Comparison of ENCODE assay signal across 10 cellular contexts in genomic region chr1:213622365-213623087, GRCh38.
DNase-seq lines count a peak whose midpoint lies in the region; ATAC-seq and TF ChIP-seq lines count a peak whose summit lies in the region.
"Had no signal": no experiment of that assay in that cellular context is flagged by ENCODE, and none has a peak within 500 bp of the region (broad histone marks: within the 10 kb centered on the region; RNA-seq: fewer than 3 reads in every experiment).

No MANE protein-coding gene starts in this region.

- H3K27ac Mint-ChIP-seq in activated naive CD8-positive, alpha-beta T cell treated with anti-CD3 and anti-CD28 coated beads, Interleukin-2, amount 50 U/mL, for 24 hours, result peak overlapping the region; percentile 30
- H3K27ac Mint-ChIP-seq: stimulated activated naive CD8-positive, alpha-beta T cell treated with anti-CD3 and anti-CD28 coated beads, Interleukin-15, Interleukin-2, amounts not matched to agents 100 ng/mL and 50 ng/mL, for 24 hours had no signal

- no peaks in the 10 kb centered on the region for H4K20me1 ChIP-seq in hepatocyte (ENCODE audit: insufficient read depth, poor library complexity, severe bottlenecking)

- 78% methylated on average over 19 of the region's 19 CpGs for WGBS in hepatocyte (ENCODE audit: low lambda C conversion rate, missing lambda C conversion rate)
- WGBS in adrenal gland, 4 donors, result 65 to 74% (median 71%) methylated on average over 14 to 19 of the region's 19 CpGs

- peak; percentile 34 for DNase-seq in GM13976 (ENCODE audit: low spot score)
- peak; percentile 6 for DNase-seq in activated naive CD8-positive, alpha-beta T cell treated with anti-CD3 and anti-CD28 coated beads, Interleukin-2, amount 50 U/mL, for 24 hours
- DNase-seq in left colon, result no peak
- DNase-seq in hepatocyte (ENCODE audit: low spot score), result no peak
- no peak for DNase-seq in DMS 273 treated with DMSO at 0.1 percent for 48 hours (lab: John Stamatoyannopoulos, UW)
- no peak for DNase-seq in adrenal gland

- H3K4me3 ChIP-seq in hepatocyte, result no peak overlapping the region
- H3K4me3 ChIP-seq in adrenal gland, result no peak overlapping the region
- H3K4me3 ChIP-seq: right atrium auricular region had no signal

- H3K9me3 Mint-ChIP-seq in activated naive CD8-positive, alpha-beta T cell treated with anti-CD3 and anti-CD28 coated beads, Interleukin-2, amount 50 U/mL, for 24 hours, result no peaks in the 10 kb centered on the region
- H3K9me3 Mint-ChIP-seq: stimulated activated naive CD8-positive, alpha-beta T cell treated with anti-CD3 and anti-CD28 coated beads, Interleukin-15, Interleukin-2, amounts not matched to agents 100 ng/mL and 50 ng/mL, for 24 hours had no signal

- H3K27me3 ChIP-seq in hepatocyte, result no peaks in the 10 kb centered on the region
- no peaks in the 10 kb centered on the region for H3K27me3 ChIP-seq in adrenal gland
- H3K27me3 ChIP-seq: right atrium auricular region had no signal

- ATAC-seq in GM19463 (IDR thresholded peaks at IDR 0.05; ENCODE audit: unreplicated experiment), result peak; percentile 76
- peak; percentile 67 for ATAC-seq in HG03280 (IDR thresholded peaks at IDR 0.05; ENCODE audit: unreplicated experiment)
- peak; percentile 78 for ATAC-seq in activated naive CD8-positive, alpha-beta T cell treated with anti-CD3 and anti-CD28 coated beads, Interleukin-2, amount 50 U/mL, for 24 hours
- no peak for ATAC-seq in left colon

- no peaks in the 10 kb centered on the region for H3K79me2 ChIP-seq in hepatocyte

- in situ Hi-C loops in GM13976 (cut with MboI; ENCODE audit: low sequenced_read_pairs, unreplicated experiment), result no loop called here

- TF ChIP-seq CTCF in GM13976 (IDR thresholded peaks at IDR 0.05; ENCODE audit: borderline replicate concordance, control extremely low read depth, extremely low read depth, insufficient read depth, missing control alignments), result no peak
- no peak for TF ChIP-seq CTCF in hepatocyte (IDR thresholded peaks at IDR 0.05; ENCODE audit: poor library complexity)
- no peak for TF ChIP-seq CTCF in adrenal gland (IDR thresholded peaks at IDR 0.05)

- H3K27me3 Mint-ChIP-seq in activated naive CD8-positive, alpha-beta T cell treated with anti-CD3 and anti-CD28 coated beads, Interleukin-2, amount 50 U/mL, for 24 hours, result peaks cover 2% of the 10 kb centered on the region

- TF ChIP-seq POLR2A in adrenal gland (IDR thresholded peaks at IDR 0.05), result no peak

- H3K4me2 ChIP-seq in hepatocyte, result no peak overlapping the region

- intact Hi-C loops in left colon (cut with DNase I, micrococcal nuclease), result no loop called here
- intact Hi-C loops in adrenal gland (cut with DNase I), result no loop called here

- no peaks in the 10 kb centered on the region for H3K4me1 ChIP-seq in hepatocyte (ENCODE audit: insufficient read depth)
- no peaks in the 10 kb centered on the region for H3K4me1 ChIP-seq in adrenal gland (replicated peaks in 1 of 2)
- H3K4me1 ChIP-seq: right atrium auricular region had no signal

- H3K4me1 Mint-ChIP-seq in activated naive CD8-positive, alpha-beta T cell treated with anti-CD3 and anti-CD28 coated beads, Interleukin-2, amount 50 U/mL, for 24 hours, result peaks cover 9% of the 10 kb centered on the region

- H3K36me3 ChIP-seq in hepatocyte (replicated peaks; ENCODE audit: insufficient read depth, low read depth), result no peaks in the 10 kb centered on the region
- H3K36me3 ChIP-seq in adrenal gland (replicated peaks in 1 of 2), result no peaks in the 10 kb centered on the region
- H3K36me3 ChIP-seq: right atrium auricular region had no signal

- H3K9me2 ChIP-seq in hepatocyte (replicated peaks; ENCODE audit: insufficient read depth), result no peaks in the 10 kb centered on the region

- no peaks in the 10 kb centered on the region for H3K9me3 ChIP-seq in hepatocyte (ENCODE audit: low read depth)
- H3K9me3 ChIP-seq in adrenal gland (replicated peaks in 1 of 3), result no peaks in the 10 kb centered on the region

- no peak overlapping the region for H2AFZ ChIP-seq in hepatocyte

- H3K36me3 Mint-ChIP-seq in activated naive CD8-positive, alpha-beta T cell treated with anti-CD3 and anti-CD28 coated beads, Interleukin-2, amount 50 U/mL, for 24 hours (ENCODE audit: low read depth), result no peaks in the 10 kb centered on the region

- H3K27ac ChIP-seq in hepatocyte, result no peak overlapping the region
- no peak overlapping the region for H3K27ac ChIP-seq in adrenal gland
- H3K27ac ChIP-seq: right atrium auricular region had no signal

- H3K4me3 Mint-ChIP-seq in activated naive CD8-positive, alpha-beta T cell treated with anti-CD3 and anti-CD28 coated beads, Interleukin-2, amount 50 U/mL, for 24 hours, result no peak overlapping the region
- H3K4me3 Mint-ChIP-seq: stimulated activated naive CD8-positive, alpha-beta T cell treated with anti-CD3 and anti-CD28 coated beads, Interleukin-15, Interleukin-2, amounts not matched to agents 100 ng/mL and 50 ng/mL, for 24 hours had no signal

Comparison
In these comparisons a context has a peak if more than half of its experiments do, and no peak if none do; other contexts are left out.
1. DNase-seq: peak in GM13976 (single experiment) and activated naive CD8-positive, alpha-beta T cell treated with anti-CD3 and anti-CD28 coated beads, Interleukin-2, amount 50 U/mL, for 24 hours (single experiment); none in left colon (0 of 2), hepatocyte (single experiment), DMS 273 treated with DMSO at 0.1 percent for 48 hours (single experiment) and adrenal gland (0 of 7).